In the genomic region with DNA sequence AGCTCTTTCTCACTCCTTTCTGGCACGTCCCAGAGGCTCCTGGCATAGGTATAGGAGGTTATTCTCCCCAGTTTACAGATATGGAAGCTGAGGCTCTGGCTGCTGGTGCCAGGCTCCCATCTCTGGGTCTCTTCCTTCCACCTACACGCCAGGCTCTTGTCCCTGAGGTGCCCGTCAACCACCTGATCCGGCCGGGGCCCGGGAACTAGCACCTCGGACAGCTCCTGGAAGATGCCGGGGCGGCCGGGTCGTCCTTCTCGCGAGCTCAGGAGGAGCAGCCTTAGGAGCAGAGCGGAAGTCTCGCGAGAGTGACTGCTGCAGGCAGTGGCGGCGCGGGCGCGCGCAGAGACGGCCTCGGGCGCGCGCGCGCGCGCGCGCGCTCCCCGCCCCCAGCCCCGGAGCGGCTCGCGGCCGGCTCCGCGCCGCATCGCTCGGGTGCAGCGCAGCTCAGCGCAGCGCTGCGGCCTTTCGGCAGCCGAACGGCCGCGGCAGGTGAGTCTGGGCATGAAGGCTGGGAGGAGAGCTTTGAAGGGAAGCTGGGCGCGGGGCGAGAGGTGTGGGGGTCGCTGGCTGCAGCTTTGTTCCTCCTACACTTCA, we compare ENCODE assay signal across 8 cellular contexts. TPM values are rescaled to one million over a fixed set of nuclear protein-coding genes. Genes with fewer than 3 reads are reported as not detected.
DNase-seq lines count a peak whose midpoint lies in the region; TF ChIP-seq lines count a peak whose summit lies in the region.

A gene with protein sequence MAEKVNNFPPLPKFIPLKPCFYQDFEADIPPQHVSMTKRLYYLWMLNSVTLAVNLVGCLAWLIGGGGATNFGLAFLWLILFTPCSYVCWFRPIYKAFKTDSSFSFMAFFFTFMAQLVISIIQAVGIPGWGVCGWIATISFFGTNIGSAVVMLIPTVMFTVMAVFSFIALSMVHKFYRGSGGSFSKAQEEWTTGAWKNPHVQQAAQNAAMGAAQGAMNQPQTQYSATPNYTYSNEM (plus strand): TSS at position 382 of the 597 bp plus-strand sequence. CDS start 16,277 bp downstream, outside the sequence.

- BruUV-seq in Calu3 (replicated peaks; lab: Mats Ljungman, UMichigan), result no TSS peak

- DNase-seq in Calu3 (peak; percentile 99), H4 (ENCODE audit: low spot score) (peak; percentile 92), NCI-H1092 treated with DMSO at 0.1 percent for 48 hours (lab: John Stamatoyannopoulos, UW) (peak; percentile 86), SKM-1 (lab: John Stamatoyannopoulos, UW; ENCODE audit: unreplicated experiment) (peak; percentile 88), glomerular visceral epithelial cell (ENCODE audit: extremely low spot score) (peak; percentile 93), non-pigmented ciliary epithelial cell (ENCODE audit: low read depth) (peak; percentile 53)

- intact Hi-C loops in Calu3 (cut with micrococcal nuclease; ENCODE audit: unreplicated experiment), result no loop called here

- no peaks in the 10 kb centered on the region for H3K36me3 ChIP-seq in subcutaneous abdominal adipose tissue (ENCODE audit: control insufficient read depth in 5 of 5, insufficient read depth in 5 of 5, low read length in 5 of 5)

- peaks cover 1 to 19% (median 15%) of the 10 kb centered on the region in 5 donors for H3K4me1 ChIP-seq in subcutaneous abdominal adipose tissue (ENCODE audit: control insufficient read depth in 5 of 5, insufficient read depth in 5 of 5, low read length in 5 of 5)

- no peak within 1 kb of the TSS for H3K27ac Mint-ChIP-seq in Calu3 (ENCODE audit: unreplicated experiment)
- H3K27ac Mint-ChIP-seq in activated naive CD8-positive, alpha-beta T cell, result no peak within 1 kb of the TSS

- H3K9ac ChIP-seq in subcutaneous abdominal adipose tissue (ENCODE audit: low read length in 5 of 5), result peak within 1 kb of the TSS in 1 of 5 donors; percentile 43

- CTCF ChIA-PET in Calu3 (lab: Charles Lee), result interaction anchor here (1.0 to 1.9 kb wide), 6 partner anchors 17 to 94 kb away, joined by 3 to 6 read pairs (median 4); no protein-coding TSS in a partner anchor

- peaks cover 83% of the 10 kb centered on the region for H3K27me3 Mint-ChIP-seq in Calu3 (ENCODE audit: unreplicated experiment)
- H3K27me3 Mint-ChIP-seq in activated naive CD8-positive, alpha-beta T cell, result peaks cover 20% of the 10 kb centered on the region

- peaks cover 3% of the 10 kb centered on the region for H3K9me3 Mint-ChIP-seq in Calu3 (ENCODE audit: low read depth, unreplicated experiment)
- no peaks in the 10 kb centered on the region for H3K9me3 Mint-ChIP-seq in activated naive CD8-positive, alpha-beta T cell (ENCODE audit: low read depth)

- H3K27me3 ChIP-seq in subcutaneous abdominal adipose tissue (ENCODE audit: control insufficient read depth in 5 of 5, insufficient read depth in 4 of 5, low read length in 5 of 5), result peaks cover 6 to 18% (median 13%) of the 10 kb centered on the region in 5 donors

- peak within 1 kb of the TSS; percentile 55 to 82 (median 74) for H3K4me3 ChIP-seq in subcutaneous abdominal adipose tissue (ENCODE audit: low read depth in 1 of 5, low read length in 5 of 5)

- no peak for TF ChIP-seq CTCF in Calu3 (IDR thresholded peaks at IDR 0.05; ENCODE audit: unreplicated experiment)

- H3K4me1 Mint-ChIP-seq in Calu3 (ENCODE audit: low read depth, unreplicated experiment), result peaks cover 18% of the 10 kb centered on the region
- H3K4me1 Mint-ChIP-seq in activated naive CD8-positive, alpha-beta T cell (ENCODE audit: low read depth), result peaks cover 12% of the 10 kb centered on the region

- no peak within 1 kb of the TSS for H3K27ac ChIP-seq in subcutaneous abdominal adipose tissue (ENCODE audit: low read depth, low read length)

- H3K36me3 Mint-ChIP-seq in Calu3 (ENCODE audit: insufficient read depth, unreplicated experiment), result peaks cover 8% of the 10 kb centered on the region
- H3K36me3 Mint-ChIP-seq in activated naive CD8-positive, alpha-beta T cell, result peaks cover 2% of the 10 kb centered on the region

- H3K4me3 Mint-ChIP-seq in Calu3 (ENCODE audit: low read depth, unreplicated experiment), result peak within 1 kb of the TSS; percentile 57
- H3K4me3 Mint-ChIP-seq in activated naive CD8-positive, alpha-beta T cell, result peak within 1 kb of the TSS; percentile 85

- peaks cover 0 to 6% (median 0%) of the 10 kb centered on the region in 5 donors for H3K9me3 ChIP-seq in subcutaneous abdominal adipose tissue (ENCODE audit: control insufficient read depth in 5 of 5, low read length in 5 of 5)

RNA-seq across cellular contexts. Expression of the gene that starts here (rescaled TPM):
- total RNA-seq in Calu3 (2022), result 10.7 and 13.6 TPM in 2 replicates
- total RNA-seq in H4 (2014; rRNA removed; shearing (Covaris generic)), result 1.9 and 3.6 TPM in 2 replicates
